1 cellular context compared by ENCODE assay signal in the genomic region with DNA sequence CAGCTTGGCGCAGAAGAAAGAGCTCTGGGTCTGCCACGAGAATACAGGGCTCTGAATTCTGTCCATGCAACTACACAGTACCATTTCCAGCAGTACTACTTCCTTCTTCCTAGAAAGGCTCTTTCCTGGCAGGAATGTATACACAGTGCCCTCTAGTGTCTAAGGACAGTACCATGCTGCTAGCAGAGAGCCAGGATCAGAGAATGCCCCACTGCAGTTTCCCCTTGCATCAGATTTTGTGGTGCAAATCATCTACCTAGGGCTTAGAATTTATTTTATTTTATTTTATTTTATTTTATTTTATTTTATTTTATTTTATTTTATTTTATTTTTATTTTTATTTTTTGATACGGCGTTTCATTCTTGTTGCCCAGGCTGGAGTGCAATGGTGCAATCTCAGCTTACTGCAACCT.
TF ChIP-seq lines count a peak whose summit lies in the region.

No MANE protein-coding gene starts in this region.

TF ChIP-seq in K562, 482 proteins besides CTCF, POLR2A, EP300 and RAD21 (continued from another document and continues in another):
- TF ChIP-seq, protein P1, sequence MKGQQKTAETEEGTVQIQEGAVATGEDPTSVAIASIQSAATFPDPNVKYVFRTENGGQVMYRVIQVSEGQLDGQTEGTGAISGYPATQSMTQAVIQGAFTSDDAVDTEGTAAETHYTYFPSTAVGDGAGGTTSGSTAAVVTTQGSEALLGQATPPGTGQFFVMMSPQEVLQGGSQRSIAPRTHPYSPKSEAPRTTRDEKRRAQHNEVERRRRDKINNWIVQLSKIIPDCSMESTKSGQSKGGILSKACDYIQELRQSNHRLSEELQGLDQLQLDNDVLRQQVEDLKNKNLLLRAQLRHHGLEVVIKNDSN (CRISPR knock-in tag; IDR thresholded peaks at IDR 0.05) = no peak
- TF ChIP-seq BCOR (IDR thresholded peaks at IDR 0.05) (peak; percentile 88), YY1 (IDR thresholded peaks at IDR 0.05; ENCODE audit: borderline replicate concordance in 1 of 3, control insufficient read depth in 1 of 3, extremely low read depth in 1 of 3, insufficient read depth in 3 of 3, insufficient read length in 1 of 3, insufficient replicate concordance in 2 of 3, low read depth in 1 of 3, low read length in 2 of 3) (no peak), MAFK (IDR thresholded peaks at IDR 0.05; ENCODE audit: low read length) (no peak), FIP1L1 (IDR thresholded peaks at IDR 0.05; ENCODE audit: low read depth, low read length, poor library complexity, severe bottlenecking) (no peak), CCNT2 (IDR thresholded peaks at IDR 0.05; ENCODE audit: borderline replicate concordance, extremely low read depth, insufficient read length, low read depth, low read length) (no peak), SMAD2 (IDR thresholded peaks at IDR 0.05; ENCODE audit: low read depth, low read length) (no peak), BACH1 (tag; IDR thresholded peaks at IDR 0.05) (no peak), NONO (IDR thresholded peaks at IDR 0.05; ENCODE audit: low read depth in 2 of 2, low read length in 1 of 2) (no peak), GATAD2A (IDR thresholded peaks at IDR 0.05) (no peak), ZNF586 (CRISPR knock-in tag; conservative IDR thresholded peaks at IDR 0.05) (no peak), ZFP36 (IDR thresholded peaks at IDR 0.05; ENCODE audit: low read depth, low read length, partially characterized antibody) (peak; percentile 15), JUNB (CRISPR knock-in tag; conservative IDR thresholded peaks at IDR 0.05) (no peak), MED1 (CRISPR knock-in tag; IDR thresholded peaks at IDR 0.05; ENCODE audit: borderline replicate concordance) (no peak), DACH1 (IDR thresholded peaks at IDR 0.05; ENCODE audit: partially characterized antibody) (no peak), HDAC2 (IDR thresholded peaks at IDR 0.05) (peak; percentile 40; the same call in 1 of the 2 replicates), HIVEP1 (CRISPR knock-in tag; IDR thresholded peaks at IDR 0.05) (no peak), HNRNPK (IDR thresholded peaks at IDR 0.05; ENCODE audit: low read depth, low read length, poor library complexity, severe bottlenecking) (no peak)
- TF ChIP-seq, protein P2, sequence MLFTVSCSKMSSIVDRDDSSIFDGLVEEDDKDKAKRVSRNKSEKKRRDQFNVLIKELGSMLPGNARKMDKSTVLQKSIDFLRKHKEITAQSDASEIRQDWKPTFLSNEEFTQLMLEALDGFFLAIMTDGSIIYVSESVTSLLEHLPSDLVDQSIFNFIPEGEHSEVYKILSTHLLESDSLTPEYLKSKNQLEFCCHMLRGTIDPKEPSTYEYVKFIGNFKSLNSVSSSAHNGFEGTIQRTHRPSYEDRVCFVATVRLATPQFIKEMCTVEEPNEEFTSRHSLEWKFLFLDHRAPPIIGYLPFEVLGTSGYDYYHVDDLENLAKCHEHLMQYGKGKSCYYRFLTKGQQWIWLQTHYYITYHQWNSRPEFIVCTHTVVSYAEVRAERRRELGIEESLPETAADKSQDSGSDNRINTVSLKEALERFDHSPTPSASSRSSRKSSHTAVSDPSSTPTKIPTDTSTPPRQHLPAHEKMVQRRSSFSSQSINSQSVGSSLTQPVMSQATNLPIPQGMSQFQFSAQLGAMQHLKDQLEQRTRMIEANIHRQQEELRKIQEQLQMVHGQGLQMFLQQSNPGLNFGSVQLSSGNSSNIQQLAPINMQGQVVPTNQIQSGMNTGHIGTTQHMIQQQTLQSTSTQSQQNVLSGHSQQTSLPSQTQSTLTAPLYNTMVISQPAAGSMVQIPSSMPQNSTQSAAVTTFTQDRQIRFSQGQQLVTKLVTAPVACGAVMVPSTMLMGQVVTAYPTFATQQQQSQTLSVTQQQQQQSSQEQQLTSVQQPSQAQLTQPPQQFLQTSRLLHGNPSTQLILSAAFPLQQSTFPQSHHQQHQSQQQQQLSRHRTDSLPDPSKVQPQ (CRISPR knock-in tag; IDR thresholded peaks at IDR 0.05; ENCODE audit: borderline replicate concordance) = no peak
- TF ChIP-seq, protein P3, sequence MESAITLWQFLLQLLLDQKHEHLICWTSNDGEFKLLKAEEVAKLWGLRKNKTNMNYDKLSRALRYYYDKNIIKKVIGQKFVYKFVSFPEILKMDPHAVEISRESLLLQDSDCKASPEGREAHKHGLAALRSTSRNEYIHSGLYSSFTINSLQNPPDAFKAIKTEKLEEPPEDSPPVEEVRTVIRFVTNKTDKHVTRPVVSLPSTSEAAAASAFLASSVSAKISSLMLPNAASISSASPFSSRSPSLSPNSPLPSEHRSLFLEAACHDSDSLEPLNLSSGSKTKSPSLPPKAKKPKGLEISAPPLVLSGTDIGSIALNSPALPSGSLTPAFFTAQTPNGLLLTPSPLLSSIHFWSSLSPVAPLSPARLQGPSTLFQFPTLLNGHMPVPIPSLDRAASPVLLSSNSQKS (CRISPR knock-in tag; IDR thresholded peaks at IDR 0.05) = no peak
- TF ChIP-seq, protein P4, sequence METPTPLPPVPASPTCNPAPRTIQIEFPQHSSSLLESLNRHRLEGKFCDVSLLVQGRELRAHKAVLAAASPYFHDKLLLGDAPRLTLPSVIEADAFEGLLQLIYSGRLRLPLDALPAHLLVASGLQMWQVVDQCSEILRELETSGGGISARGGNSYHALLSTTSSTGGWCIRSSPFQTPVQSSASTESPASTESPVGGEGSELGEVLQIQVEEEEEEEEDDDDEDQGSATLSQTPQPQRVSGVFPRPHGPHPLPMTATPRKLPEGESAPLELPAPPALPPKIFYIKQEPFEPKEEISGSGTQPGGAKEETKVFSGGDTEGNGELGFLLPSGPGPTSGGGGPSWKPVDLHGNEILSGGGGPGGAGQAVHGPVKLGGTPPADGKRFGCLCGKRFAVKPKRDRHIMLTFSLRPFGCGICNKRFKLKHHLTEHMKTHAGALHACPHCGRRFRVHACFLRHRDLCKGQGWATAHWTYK (CRISPR knock-in tag; IDR thresholded peaks at IDR 0.05) = 0 out of 2 replicates have a peak, but pooled peaks have one; percentile 24
- TF ChIP-seq, protein P5, sequence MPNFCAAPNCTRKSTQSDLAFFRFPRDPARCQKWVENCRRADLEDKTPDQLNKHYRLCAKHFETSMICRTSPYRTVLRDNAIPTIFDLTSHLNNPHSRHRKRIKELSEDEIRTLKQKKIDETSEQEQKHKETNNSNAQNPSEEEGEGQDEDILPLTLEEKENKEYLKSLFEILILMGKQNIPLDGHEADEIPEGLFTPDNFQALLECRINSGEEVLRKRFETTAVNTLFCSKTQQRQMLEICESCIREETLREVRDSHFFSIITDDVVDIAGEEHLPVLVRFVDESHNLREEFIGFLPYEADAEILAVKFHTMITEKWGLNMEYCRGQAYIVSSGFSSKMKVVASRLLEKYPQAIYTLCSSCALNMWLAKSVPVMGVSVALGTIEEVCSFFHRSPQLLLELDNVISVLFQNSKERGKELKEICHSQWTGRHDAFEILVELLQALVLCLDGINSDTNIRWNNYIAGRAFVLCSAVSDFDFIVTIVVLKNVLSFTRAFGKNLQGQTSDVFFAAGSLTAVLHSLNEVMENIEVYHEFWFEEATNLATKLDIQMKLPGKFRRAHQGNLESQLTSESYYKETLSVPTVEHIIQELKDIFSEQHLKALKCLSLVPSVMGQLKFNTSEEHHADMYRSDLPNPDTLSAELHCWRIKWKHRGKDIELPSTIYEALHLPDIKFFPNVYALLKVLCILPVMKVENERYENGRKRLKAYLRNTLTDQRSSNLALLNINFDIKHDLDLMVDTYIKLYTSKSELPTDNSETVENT (CRISPR knock-in tag; IDR thresholded peaks at IDR 0.05) = no peak
- TF ChIP-seq, protein P6, sequence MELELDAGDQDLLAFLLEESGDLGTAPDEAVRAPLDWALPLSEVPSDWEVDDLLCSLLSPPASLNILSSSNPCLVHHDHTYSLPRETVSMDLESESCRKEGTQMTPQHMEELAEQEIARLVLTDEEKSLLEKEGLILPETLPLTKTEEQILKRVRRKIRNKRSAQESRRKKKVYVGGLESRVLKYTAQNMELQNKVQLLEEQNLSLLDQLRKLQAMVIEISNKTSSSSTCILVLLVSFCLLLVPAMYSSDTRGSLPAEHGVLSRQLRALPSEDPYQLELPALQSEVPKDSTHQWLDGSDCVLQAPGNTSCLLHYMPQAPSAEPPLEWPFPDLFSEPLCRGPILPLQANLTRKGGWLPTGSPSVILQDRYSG (tag; conservative IDR thresholded peaks at IDR 0.05; ENCODE audit: low read depth) = no peak
- TF ChIP-seq, protein P7, sequence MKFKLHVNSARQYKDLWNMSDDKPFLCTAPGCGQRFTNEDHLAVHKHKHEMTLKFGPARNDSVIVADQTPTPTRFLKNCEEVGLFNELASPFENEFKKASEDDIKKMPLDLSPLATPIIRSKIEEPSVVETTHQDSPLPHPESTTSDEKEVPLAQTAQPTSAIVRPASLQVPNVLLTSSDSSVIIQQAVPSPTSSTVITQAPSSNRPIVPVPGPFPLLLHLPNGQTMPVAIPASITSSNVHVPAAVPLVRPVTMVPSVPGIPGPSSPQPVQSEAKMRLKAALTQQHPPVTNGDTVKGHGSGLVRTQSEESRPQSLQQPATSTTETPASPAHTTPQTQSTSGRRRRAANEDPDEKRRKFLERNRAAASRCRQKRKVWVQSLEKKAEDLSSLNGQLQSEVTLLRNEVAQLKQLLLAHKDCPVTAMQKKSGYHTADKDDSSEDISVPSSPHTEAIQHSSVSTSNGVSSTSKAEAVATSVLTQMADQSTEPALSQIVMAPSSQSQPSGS (CRISPR knock-in tag; IDR thresholded peaks at IDR 0.05) = no peak
- TF ChIP-seq, protein P8, sequence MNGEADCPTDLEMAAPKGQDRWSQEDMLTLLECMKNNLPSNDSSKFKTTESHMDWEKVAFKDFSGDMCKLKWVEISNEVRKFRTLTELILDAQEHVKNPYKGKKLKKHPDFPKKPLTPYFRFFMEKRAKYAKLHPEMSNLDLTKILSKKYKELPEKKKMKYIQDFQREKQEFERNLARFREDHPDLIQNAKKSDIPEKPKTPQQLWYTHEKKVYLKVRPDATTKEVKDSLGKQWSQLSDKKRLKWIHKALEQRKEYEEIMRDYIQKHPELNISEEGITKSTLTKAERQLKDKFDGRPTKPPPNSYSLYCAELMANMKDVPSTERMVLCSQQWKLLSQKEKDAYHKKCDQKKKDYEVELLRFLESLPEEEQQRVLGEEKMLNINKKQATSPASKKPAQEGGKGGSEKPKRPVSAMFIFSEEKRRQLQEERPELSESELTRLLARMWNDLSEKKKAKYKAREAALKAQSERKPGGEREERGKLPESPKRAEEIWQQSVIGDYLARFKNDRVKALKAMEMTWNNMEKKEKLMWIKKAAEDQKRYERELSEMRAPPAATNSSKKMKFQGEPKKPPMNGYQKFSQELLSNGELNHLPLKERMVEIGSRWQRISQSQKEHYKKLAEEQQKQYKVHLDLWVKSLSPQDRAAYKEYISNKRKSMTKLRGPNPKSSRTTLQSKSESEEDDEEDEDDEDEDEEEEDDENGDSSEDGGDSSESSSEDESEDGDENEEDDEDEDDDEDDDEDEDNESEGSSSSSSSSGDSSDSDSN (IDR thresholded peaks at IDR 0.05; ENCODE audit: borderline replicate concordance in 1 of 2, low read depth in 2 of 2, low read length in 2 of 2) = no peak
- TF ChIP-seq, protein P9, sequence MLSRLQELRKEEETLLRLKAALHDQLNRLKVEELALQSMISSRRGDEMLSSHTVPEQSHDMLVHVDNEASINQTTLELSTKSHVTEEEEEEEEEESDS (CRISPR knock-in tag; IDR thresholded peaks at IDR 0.05) = no peak
- TF ChIP-seq, protein P10, sequence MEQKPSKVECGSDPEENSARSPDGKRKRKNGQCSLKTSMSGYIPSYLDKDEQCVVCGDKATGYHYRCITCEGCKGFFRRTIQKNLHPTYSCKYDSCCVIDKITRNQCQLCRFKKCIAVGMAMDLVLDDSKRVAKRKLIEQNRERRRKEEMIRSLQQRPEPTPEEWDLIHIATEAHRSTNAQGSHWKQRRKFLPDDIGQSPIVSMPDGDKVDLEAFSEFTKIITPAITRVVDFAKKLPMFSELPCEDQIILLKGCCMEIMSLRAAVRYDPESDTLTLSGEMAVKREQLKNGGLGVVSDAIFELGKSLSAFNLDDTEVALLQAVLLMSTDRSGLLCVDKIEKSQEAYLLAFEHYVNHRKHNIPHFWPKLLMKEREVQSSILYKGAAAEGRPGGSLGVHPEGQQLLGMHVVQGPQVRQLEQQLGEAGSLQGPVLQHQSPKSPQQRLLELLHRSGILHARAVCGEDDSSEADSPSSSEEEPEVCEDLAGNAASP (IDR thresholded peaks at IDR 0.05) = no peak
- TF ChIP-seq, protein P11, sequence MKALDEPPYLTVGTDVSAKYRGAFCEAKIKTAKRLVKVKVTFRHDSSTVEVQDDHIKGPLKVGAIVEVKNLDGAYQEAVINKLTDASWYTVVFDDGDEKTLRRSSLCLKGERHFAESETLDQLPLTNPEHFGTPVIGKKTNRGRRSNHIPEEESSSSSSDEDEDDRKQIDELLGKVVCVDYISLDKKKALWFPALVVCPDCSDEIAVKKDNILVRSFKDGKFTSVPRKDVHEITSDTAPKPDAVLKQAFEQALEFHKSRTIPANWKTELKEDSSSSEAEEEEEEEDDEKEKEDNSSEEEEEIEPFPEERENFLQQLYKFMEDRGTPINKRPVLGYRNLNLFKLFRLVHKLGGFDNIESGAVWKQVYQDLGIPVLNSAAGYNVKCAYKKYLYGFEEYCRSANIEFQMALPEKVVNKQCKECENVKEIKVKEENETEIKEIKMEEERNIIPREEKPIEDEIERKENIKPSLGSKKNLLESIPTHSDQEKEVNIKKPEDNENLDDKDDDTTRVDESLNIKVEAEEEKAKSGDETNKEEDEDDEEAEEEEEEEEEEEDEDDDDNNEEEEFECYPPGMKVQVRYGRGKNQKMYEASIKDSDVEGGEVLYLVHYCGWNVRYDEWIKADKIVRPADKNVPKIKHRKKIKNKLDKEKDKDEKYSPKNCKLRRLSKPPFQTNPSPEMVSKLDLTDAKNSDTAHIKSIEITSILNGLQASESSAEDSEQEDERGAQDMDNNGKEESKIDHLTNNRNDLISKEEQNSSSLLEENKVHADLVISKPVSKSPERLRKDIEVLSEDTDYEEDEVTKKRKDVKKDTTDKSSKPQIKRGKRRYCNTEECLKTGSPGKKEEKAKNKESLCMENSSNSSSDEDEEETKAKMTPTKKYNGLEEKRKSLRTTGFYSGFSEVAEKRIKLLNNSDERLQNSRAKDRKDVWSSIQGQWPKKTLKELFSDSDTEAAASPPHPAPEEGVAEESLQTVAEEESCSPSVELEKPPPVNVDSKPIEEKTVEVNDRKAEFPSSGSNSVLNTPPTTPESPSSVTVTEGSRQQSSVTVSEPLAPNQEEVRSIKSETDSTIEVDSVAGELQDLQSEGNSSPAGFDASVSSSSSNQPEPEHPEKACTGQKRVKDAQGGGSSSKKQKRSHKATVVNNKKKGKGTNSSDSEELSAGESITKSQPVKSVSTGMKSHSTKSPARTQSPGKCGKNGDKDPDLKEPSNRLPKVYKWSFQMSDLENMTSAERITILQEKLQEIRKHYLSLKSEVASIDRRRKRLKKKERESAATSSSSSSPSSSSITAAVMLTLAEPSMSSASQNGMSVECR (CRISPR knock-in tag; IDR thresholded peaks at IDR 0.05) = no peak
- TF ChIP-seq, protein P12, sequence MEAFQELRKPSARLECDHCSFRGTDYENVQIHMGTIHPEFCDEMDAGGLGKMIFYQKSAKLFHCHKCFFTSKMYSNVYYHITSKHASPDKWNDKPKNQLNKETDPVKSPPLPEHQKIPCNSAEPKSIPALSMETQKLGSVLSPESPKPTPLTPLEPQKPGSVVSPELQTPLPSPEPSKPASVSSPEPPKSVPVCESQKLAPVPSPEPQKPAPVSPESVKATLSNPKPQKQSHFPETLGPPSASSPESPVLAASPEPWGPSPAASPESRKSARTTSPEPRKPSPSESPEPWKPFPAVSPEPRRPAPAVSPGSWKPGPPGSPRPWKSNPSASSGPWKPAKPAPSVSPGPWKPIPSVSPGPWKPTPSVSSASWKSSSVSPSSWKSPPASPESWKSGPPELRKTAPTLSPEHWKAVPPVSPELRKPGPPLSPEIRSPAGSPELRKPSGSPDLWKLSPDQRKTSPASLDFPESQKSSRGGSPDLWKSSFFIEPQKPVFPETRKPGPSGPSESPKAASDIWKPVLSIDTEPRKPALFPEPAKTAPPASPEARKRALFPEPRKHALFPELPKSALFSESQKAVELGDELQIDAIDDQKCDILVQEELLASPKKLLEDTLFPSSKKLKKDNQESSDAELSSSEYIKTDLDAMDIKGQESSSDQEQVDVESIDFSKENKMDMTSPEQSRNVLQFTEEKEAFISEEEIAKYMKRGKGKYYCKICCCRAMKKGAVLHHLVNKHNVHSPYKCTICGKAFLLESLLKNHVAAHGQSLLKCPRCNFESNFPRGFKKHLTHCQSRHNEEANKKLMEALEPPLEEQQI (IDR thresholded peaks at IDR 0.05) = peak; percentile 83; the same call in 1 of the 2 replicates
